8 cellular contexts compared by ENCODE assay signal in genomic region chr2:226837334-226837733, GRCh38. TPM values are rescaled to one million over a fixed set of nuclear protein-coding genes. Genes with fewer than 3 reads are reported as not detected.
A peak's percentile ranks its signal among the peaks of the same experiment; 100 is the strongest.
DNase-seq lines count a peak whose midpoint lies in the region; FAIRE-seq and TF ChIP-seq lines count a peak whose summit lies in the region.
"Had no signal": no experiment of that assay in that cellular context is flagged by ENCODE, and none has a peak within 500 bp of the region (broad histone marks: within the 10 kb centered on the region; RNA-seq: fewer than 3 reads in every experiment).

No MANE protein-coding gene starts in this region.

- TF ChIP-seq POLR2A in GM12891 (IDR thresholded peaks at IDR 0.05; ENCODE audit: low read depth, low read length): no peak
- no peak for TF ChIP-seq POLR2A in Peyer's patch (IDR thresholded peaks at IDR 0.05)
- TF ChIP-seq POLR2A in sigmoid colon (IDR thresholded peaks at IDR 0.05): no peak

- H3K36me3 ChIP-seq in Peyer's patch (no peaks in the 10 kb centered on the region), sigmoid colon (peaks cover 0 to 5% (median 0%) of the 10 kb centered on the region in 4 donors)

- TF ChIP-seq EP300 in sigmoid colon (IDR thresholded peaks at IDR 0.05): no peak

- no peaks in the 10 kb centered on the region for H3K27me3 ChIP-seq in Peyer's patch
- H3K27me3 ChIP-seq in sigmoid colon: no peaks in the 10 kb centered on the region

- peak; percentile 20 for FAIRE-seq in GM12891 (lab: Jason Lieb, UNC)

- TF ChIP-seq CTCF in Peyer's patch (IDR thresholded peaks at IDR 0.05) (no peak), epithelial cell of esophagus (IDR thresholded peaks at IDR 0.05; ENCODE audit: insufficient read depth, low read depth, low read length, missing control alignments) (no peak), sigmoid colon (IDR thresholded peaks at IDR 0.05) (no peak)

- H3K4me1 ChIP-seq in Peyer's patch (peaks cover 0 to 20% (median 8%) of the 10 kb centered on the region in 4 donors), sigmoid colon (peaks cover 0 to 33% (median 26%) of the 10 kb centered on the region in 4 donors)

- WGBS in sigmoid colon, 2 donors: 70 to 89% methylated on average over 7 of the region's 7 CpGs

- H3K4me3 ChIP-seq in Peyer's patch: no peak overlapping the region
- peak overlapping the region; percentile 78 for H3K4me3 ChIP-seq in epithelial cell of esophagus (ENCODE audit: low read length)
- H3K4me3 ChIP-seq in sigmoid colon: no peak overlapping the region

- no peak for DNase-seq in GM12891 (ENCODE audit: insufficient read length, low spot score)
- DNase-seq in Peyer's patch: no peak
- no peak for DNase-seq in epithelial cell of esophagus (ENCODE audit: low read depth)
- no peak for DNase-seq in sigmoid colon
- no peak for DNase-seq in COLO829 (ENCODE audit: low spot score)
- no peak for DNase-seq in HPDE6-E6E7 (ENCODE audit: extremely low spot score)
- no peak for DNase-seq in effector CD4-positive, alpha-beta T cell
- DNase-seq: NCI-H69 had no signal

- H3K27ac ChIP-seq in Peyer's patch (peak overlapping the region; percentile 98 to 100 (median 99)), sigmoid colon (peak overlapping the region; percentile 98 to 99 (median 99))

- intact Hi-C loops in sigmoid colon (cut with DNase I): loop anchor here (2.0 to 10.0 kb wide), 4 partner anchors 37 to 1173 kb away; partner anchors contain the start of gene MFF

- H3K9me3 ChIP-seq in Peyer's patch: no peaks in the 10 kb centered on the region
- H3K9me3 ChIP-seq in sigmoid colon: no peaks in the 10 kb centered on the region

TF ChIP-seq in GM12891, 5 proteins besides CTCF, POLR2A, EP300 and RAD21:
- TF ChIP-seq POLR2AphosphoS5 (IDR thresholded peaks at IDR 0.05; ENCODE audit: low read depth, low read length) (no peak), PAX5 (IDR thresholded peaks at IDR 0.05; ENCODE audit: insufficient read depth, low read length, severe bottlenecking) (no peak), SPI1 (IDR thresholded peaks at IDR 0.05; ENCODE audit: low read depth, low read length) (no peak), POU2F2 (IDR thresholded peaks at IDR 0.05; ENCODE audit: low read depth, low read length) (no peak), TAF1 (IDR thresholded peaks at IDR 0.05; ENCODE audit: low read depth, low read length) (no peak)

RNA-seq across cellular contexts. Expression of gene RHBDD1, which starts 1.5 kb away (rescaled TPM):
- polyA plus RNA-seq in GM12891 (2012; ENCODE audit: low read depth, missing spikeins): 10.2 TPM
- total RNA-seq in Peyer's patch: 10 to 100 TPM; 12.6 to 68.5 (median 30.6) TPM
- total RNA-seq in sigmoid colon: 10 to 100 TPM; 17.5 to 28.0 (median 23.1) TPM
- polyA plus RNA-seq in sigmoid colon: 10 to 100 TPM in 1 of 3 donors, 1 to 10 TPM in 2; 1.8 to 13.0 (median 5.3) TPM

RNA-seq across cellular contexts. Expression of gene IRS1, which starts 37.7 kb away (rescaled TPM):
- polyA plus RNA-seq in GM12891 (2012; ENCODE audit: low read depth, missing spikeins): 0.05 TPM
- total RNA-seq in Peyer's patch: 10 to 100 TPM in 3 of 4 donors, 1 to 10 TPM in 1; 8.3 to 67.7 (median 22.5) TPM
- total RNA-seq in sigmoid colon: 10 to 100 TPM; 18.5 to 29.1 (median 23.7) TPM
- polyA plus RNA-seq in sigmoid colon: 1 to 10 TPM; 2.3 to 7.6 (median 6.0) TPM
